1 cellular context compared by ENCODE assay signal in genomic region chr2:26785431-26786206, GRCh38.
TF ChIP-seq lines count a peak whose summit lies in the region.

TSS of gene CENPA (plus strand) at chr2:26786056. CDS start at chr2:26786197, 141 bp downstream.

TF ChIP-seq in K562, 482 proteins besides CTCF, POLR2A, EP300 and RAD21 (continued from another document and continues in another):
- TF ChIP-seq, protein P1, sequence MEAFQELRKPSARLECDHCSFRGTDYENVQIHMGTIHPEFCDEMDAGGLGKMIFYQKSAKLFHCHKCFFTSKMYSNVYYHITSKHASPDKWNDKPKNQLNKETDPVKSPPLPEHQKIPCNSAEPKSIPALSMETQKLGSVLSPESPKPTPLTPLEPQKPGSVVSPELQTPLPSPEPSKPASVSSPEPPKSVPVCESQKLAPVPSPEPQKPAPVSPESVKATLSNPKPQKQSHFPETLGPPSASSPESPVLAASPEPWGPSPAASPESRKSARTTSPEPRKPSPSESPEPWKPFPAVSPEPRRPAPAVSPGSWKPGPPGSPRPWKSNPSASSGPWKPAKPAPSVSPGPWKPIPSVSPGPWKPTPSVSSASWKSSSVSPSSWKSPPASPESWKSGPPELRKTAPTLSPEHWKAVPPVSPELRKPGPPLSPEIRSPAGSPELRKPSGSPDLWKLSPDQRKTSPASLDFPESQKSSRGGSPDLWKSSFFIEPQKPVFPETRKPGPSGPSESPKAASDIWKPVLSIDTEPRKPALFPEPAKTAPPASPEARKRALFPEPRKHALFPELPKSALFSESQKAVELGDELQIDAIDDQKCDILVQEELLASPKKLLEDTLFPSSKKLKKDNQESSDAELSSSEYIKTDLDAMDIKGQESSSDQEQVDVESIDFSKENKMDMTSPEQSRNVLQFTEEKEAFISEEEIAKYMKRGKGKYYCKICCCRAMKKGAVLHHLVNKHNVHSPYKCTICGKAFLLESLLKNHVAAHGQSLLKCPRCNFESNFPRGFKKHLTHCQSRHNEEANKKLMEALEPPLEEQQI (IDR thresholded peaks at IDR 0.05), result no peak; the same call in 1 of the 2 replicates
- peak; percentile 28 for TF ChIP-seq FUS (optimal IDR thresholded peaks at IDR 0.05; ENCODE audit: low read depth, low read length)
- no peak for TF ChIP-seq CCAR2 (IDR thresholded peaks at IDR 0.05; ENCODE audit: low read depth, low read length)
- TF ChIP-seq, protein P2, sequence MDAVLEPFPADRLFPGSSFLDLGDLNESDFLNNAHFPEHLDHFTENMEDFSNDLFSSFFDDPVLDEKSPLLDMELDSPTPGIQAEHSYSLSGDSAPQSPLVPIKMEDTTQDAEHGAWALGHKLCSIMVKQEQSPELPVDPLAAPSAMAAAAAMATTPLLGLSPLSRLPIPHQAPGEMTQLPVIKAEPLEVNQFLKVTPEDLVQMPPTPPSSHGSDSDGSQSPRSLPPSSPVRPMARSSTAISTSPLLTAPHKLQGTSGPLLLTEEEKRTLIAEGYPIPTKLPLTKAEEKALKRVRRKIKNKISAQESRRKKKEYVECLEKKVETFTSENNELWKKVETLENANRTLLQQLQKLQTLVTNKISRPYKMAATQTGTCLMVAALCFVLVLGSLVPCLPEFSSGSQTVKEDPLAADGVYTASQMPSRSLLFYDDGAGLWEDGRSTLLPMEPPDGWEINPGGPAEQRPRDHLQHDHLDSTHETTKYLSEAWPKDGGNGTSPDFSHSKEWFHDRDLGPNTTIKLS (IDR thresholded peaks at IDR 0.05; ENCODE audit: borderline replicate concordance, low read depth), result peak; percentile 90; the same call in 1 of the 2 replicates
- no peak; the same call in 1 of the 2 replicates for TF ChIP-seq JUND (IDR thresholded peaks at IDR 0.05; ENCODE audit: borderline replicate concordance, low read depth, low read length)
- TF ChIP-seq JUND (tag; IDR thresholded peaks at IDR 0.05; ENCODE audit: borderline replicate concordance, low read depth, low read length), result no peak
- TF ChIP-seq EZH2 (IDR thresholded peaks at IDR 0.05; ENCODE audit: borderline replicate concordance, low read depth, low read length), result no peak
- TF ChIP-seq ELF4 (CRISPR knock-in tag; IDR thresholded peaks at IDR 0.05), result peak; percentile 26; the same call in 1 of the 2 replicates
- peak; percentile 41 for TF ChIP-seq DPF2 (IDR thresholded peaks at IDR 0.05)
- TF ChIP-seq, protein P3, sequence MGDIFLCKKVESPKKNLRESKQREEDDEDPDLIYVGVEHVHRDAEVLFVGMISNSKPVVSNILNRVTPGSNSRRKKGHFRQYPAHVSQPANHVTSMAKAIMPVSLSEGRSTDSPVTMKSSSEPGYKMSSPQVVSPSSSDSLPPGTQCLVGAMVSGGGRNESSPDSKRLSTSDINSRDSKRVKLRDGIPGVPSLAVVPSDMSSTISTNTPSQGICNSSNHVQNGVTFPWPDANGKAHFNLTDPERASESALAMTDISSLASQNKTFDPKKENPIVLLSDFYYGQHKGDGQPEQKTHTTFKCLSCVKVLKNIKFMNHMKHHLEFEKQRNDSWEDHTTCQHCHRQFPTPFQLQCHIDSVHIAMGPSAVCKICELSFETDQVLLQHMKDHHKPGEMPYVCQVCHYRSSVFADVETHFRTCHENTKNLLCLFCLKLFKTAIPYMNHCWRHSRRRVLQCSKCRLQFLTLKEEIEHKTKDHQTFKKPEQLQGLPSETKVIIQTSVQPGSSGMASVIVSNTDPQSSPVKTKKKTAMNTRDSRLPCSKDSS (IDR thresholded peaks at IDR 0.05; ENCODE audit: low read depth, partially characterized antibody), result no peak
- peak; percentile 51; the same call in 1 of the 2 replicates for TF ChIP-seq ZNF316 (IDR thresholded peaks at IDR 0.05)
- TF ChIP-seq NELFE (IDR thresholded peaks at IDR 0.05; ENCODE audit: insufficient read depth, insufficient read length), result no peak
- peak; percentile 57; the same call in 1 of the 2 replicates for TF ChIP-seq RNF219 (CRISPR knock-in tag; IDR thresholded peaks at IDR 0.05)
- TF ChIP-seq YBX1 (IDR thresholded peaks at IDR 0.05), result no peak
- peak; percentile 29 for TF ChIP-seq PRPF4 (IDR thresholded peaks at IDR 0.05; ENCODE audit: insufficient read depth, low read depth, low read length, poor library complexity, severe bottlenecking)
- no peak for TF ChIP-seq CEBPG (CRISPR knock-in tag; IDR thresholded peaks at IDR 0.05)
- TF ChIP-seq CEBPG (tag; conservative IDR thresholded peaks at IDR 0.05 in 1 of 2, IDR thresholded peaks at IDR 0.05 in 1 of 2), result no peak
- TF ChIP-seq, protein P4, sequence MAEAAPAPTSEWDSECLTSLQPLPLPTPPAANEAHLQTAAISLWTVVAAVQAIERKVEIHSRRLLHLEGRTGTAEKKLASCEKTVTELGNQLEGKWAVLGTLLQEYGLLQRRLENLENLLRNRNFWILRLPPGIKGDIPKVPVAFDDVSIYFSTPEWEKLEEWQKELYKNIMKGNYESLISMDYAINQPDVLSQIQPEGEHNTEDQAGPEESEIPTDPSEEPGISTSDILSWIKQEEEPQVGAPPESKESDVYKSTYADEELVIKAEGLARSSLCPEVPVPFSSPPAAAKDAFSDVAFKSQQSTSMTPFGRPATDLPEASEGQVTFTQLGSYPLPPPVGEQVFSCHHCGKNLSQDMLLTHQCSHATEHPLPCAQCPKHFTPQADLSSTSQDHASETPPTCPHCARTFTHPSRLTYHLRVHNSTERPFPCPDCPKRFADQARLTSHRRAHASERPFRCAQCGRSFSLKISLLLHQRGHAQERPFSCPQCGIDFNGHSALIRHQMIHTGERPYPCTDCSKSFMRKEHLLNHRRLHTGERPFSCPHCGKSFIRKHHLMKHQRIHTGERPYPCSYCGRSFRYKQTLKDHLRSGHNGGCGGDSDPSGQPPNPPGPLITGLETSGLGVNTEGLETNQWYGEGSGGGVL (CRISPR knock-in tag; IDR thresholded peaks at IDR 0.05), result no peak
- TF ChIP-seq MYNN (IDR thresholded peaks at IDR 0.05), result no peak; the same call in 1 of the 2 replicates
- TF ChIP-seq MYNN (CRISPR knock-in tag; IDR thresholded peaks at IDR 0.05), result no peak
- no peak for TF ChIP-seq CHCHD3 (CRISPR knock-in tag; IDR thresholded peaks at IDR 0.05)
- TF ChIP-seq ESRRB (CRISPR knock-in tag; IDR thresholded peaks at IDR 0.05; ENCODE audit: borderline replicate concordance), result no peak
- TF ChIP-seq RAD51 (IDR thresholded peaks at IDR 0.05; ENCODE audit: borderline replicate concordance, low read depth), result no peak
- TF ChIP-seq GABPB2 (CRISPR knock-in tag; conservative IDR thresholded peaks at IDR 0.05), result no peak
- TF ChIP-seq ZBED1 (IDR thresholded peaks at IDR 0.05), result 0 out of 2 replicates have a peak, but pooled peaks have one; percentile 20
- TF ChIP-seq BDP1 (IDR thresholded peaks at IDR 0.05; ENCODE audit: insufficient read depth, insufficient read length), result no peak
- no peak for TF ChIP-seq CREB5 (CRISPR knock-in tag; IDR thresholded peaks at IDR 0.05)
- TF ChIP-seq POU5F1 (IDR thresholded peaks at IDR 0.05; ENCODE audit: borderline replicate concordance, low read depth, low read length, partially characterized antibody), result no peak
- no peak; the same call in 1 of the 2 replicates for TF ChIP-seq RFX5 (IDR thresholded peaks at IDR 0.05; ENCODE audit: low read depth, low read length)
- peak; percentile 34 to 100; a peak in 3 of 4 replicates for TF ChIP-seq MLLT1 (IDR thresholded peaks at IDR 0.05)
- TF ChIP-seq ARID3A (IDR thresholded peaks at IDR 0.05; ENCODE audit: borderline replicate concordance, low read depth, low read length), result peak; percentile 81; the same call in 1 of the 2 replicates
- TF ChIP-seq SNIP1 (IDR thresholded peaks at IDR 0.05; ENCODE audit: low read depth), result no peak
- TF ChIP-seq ZNF639 (CRISPR knock-in tag; conservative IDR thresholded peaks at IDR 0.05 in 1 of 2, IDR thresholded peaks at IDR 0.05 in 1 of 2), result 0 out of 4 replicates have a peak, but pooled peaks of 1 of the 2 experiments have one; percentile 37
- no peak for TF ChIP-seq CBX2 (IDR thresholded peaks at IDR 0.05; ENCODE audit: insufficient read depth, low read length, poor library complexity, severe bottlenecking)
- TF ChIP-seq, protein P5, sequence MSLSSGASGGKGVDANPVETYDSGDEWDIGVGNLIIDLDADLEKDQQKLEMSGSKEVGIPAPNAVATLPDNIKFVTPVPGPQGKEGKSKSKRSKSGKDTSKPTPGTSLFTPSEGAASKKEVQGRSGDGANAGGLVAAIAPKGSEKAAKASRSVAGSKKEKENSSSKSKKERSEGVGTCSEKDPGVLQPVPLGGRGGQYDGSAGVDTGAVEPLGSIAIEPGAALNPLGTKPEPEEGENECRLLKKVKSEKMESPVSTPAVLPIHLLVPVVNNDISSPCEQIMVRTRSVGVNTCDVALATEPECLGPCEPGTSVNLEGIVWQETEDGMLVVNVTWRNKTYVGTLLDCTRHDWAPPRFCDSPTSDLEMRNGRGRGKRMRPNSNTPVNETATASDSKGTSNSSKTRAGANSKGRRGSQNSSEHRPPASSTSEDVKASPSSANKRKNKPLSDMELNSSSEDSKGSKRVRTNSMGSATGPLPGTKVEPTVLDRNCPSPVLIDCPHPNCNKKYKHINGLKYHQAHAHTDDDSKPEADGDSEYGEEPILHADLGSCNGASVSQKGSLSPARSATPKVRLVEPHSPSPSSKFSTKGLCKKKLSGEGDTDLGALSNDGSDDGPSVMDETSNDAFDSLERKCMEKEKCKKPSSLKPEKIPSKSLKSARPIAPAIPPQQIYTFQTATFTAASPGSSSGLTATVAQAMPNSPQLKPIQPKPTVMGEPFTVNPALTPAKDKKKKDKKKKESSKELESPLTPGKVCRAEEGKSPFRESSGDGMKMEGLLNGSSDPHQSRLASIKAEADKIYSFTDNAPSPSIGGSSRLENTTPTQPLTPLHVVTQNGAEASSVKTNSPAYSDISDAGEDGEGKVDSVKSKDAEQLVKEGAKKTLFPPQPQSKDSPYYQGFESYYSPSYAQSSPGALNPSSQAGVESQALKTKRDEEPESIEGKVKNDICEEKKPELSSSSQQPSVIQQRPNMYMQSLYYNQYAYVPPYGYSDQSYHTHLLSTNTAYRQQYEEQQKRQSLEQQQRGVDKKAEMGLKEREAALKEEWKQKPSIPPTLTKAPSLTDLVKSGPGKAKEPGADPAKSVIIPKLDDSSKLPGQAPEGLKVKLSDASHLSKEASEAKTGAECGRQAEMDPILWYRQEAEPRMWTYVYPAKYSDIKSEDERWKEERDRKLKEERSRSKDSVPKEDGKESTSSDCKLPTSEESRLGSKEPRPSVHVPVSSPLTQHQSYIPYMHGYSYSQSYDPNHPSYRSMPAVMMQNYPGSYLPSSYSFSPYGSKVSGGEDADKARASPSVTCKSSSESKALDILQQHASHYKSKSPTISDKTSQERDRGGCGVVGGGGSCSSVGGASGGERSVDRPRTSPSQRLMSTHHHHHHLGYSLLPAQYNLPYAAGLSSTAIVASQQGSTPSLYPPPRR (CRISPR knock-in tag; IDR thresholded peaks at IDR 0.05; ENCODE audit: borderline replicate concordance), result no peak
- no peak; the same call in 1 of the 2 replicates for TF ChIP-seq RB1 (IDR thresholded peaks at IDR 0.05; ENCODE audit: low read depth)
